ENCODE assay signal across 8 cellular contexts in the genomic region with DNA sequence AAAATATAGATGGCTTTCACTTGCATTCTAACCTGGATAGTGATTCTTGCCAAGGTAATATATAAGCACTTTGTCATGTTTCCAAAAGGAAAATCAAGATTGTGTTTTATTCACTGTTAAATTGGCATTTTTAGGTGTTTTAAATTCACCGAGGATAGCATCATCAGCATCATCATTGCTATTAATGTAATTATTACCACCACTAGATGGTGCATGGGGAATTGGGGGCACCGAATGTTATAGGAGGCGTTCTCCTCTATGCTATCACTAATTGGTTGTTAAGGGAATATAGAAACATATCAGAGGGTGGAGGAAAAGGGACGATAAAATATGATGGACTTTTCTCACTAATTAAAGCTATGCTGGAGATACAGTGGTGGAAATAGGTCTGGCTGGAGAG.
DNase-seq lines count a peak whose midpoint lies in the region; ATAC-seq and TF ChIP-seq lines count a peak whose summit lies in the region.

No MANE protein-coding gene starts in this region.

- no peak for DNase-seq in endodermal cell
- DNase-seq in WTC11 (ENCODE audit: low spot score): no peak
- no peak for DNase-seq in T1000 (lab: John Stamatoyannopoulos, UW)
- no peak for DNase-seq in H7
- DNase-seq in NCI-H526 (lab: John Stamatoyannopoulos, UW): no peak

- H3K9me3 Mint-ChIP-seq in endodermal cell: no peaks in the 10 kb centered on the region
- peaks cover 19% of the 10 kb centered on the region for H3K9me3 Mint-ChIP-seq in WTC11

- H4K20me1 ChIP-seq in BLaER1: no peaks in the 10 kb centered on the region

- H3K27me3 Mint-ChIP-seq in endodermal cell (ENCODE audit: insufficient read depth) (no peaks in the 10 kb centered on the region), WTC11 (ENCODE audit: low read depth) (no peaks in the 10 kb centered on the region)

- H3K4me1 Mint-ChIP-seq in endodermal cell (peaks cover 8% of the 10 kb centered on the region), WTC11 (peaks cover 18% of the 10 kb centered on the region)

- H3K4me3 ChIP-seq in BLaER1: no peak overlapping the region
- no peak overlapping the region for H3K4me3 ChIP-seq in endodermal cell (ENCODE audit: low read length)
- no peak overlapping the region for H3K4me3 ChIP-seq in H7 (ENCODE audit: insufficient read depth, low read depth, low read length)

- H3K36me3 Mint-ChIP-seq in endodermal cell (ENCODE audit: low read depth): peaks cover 15% of the 10 kb centered on the region
- H3K36me3 Mint-ChIP-seq in WTC11: peaks cover 17% of the 10 kb centered on the region

- TF ChIP-seq CTCF in endodermal cell (conservative IDR thresholded peaks at IDR 0.05) (peak; percentile 57), WTC11 (IDR thresholded peaks at IDR 0.05) (no peak)

- POLR2A ChIA-PET in WTC11 (lab: Charles Lee): no interaction called here

- CTCF ChIA-PET in WTC11 (lab: Charles Lee): interaction anchor here (1.2 to 1.3 kb wide), 2 partner anchors 12 to 157 kb away, joined by 4 to 5 read pairs; no protein-coding TSS in a partner anchor

- H3K27me3 ChIP-seq in BLaER1 (no peaks in the 10 kb centered on the region), endodermal cell (ENCODE audit: control insufficient read depth, insufficient read depth, low read length, poor library complexity, severe bottlenecking) (no peaks in the 10 kb centered on the region), H7 (ENCODE audit: control insufficient read depth, insufficient read depth, low read length) (no peaks in the 10 kb centered on the region)

- ATAC-seq in GM18517 (IDR thresholded peaks at IDR 0.05; ENCODE audit: unreplicated experiment): peak; percentile 83
- peak; percentile 68 for ATAC-seq in HG03565 (IDR thresholded peaks at IDR 0.05; ENCODE audit: unreplicated experiment)
- ATAC-seq in WTC11: no peak

- H3K9ac ChIP-seq in BLaER1: no peak overlapping the region
- H3K9ac ChIP-seq in endodermal cell (ENCODE audit: extremely low read depth, low read length, poor library complexity, severe bottlenecking): no peak overlapping the region

- peaks cover 13% of the 10 kb centered on the region for H3K9me3 ChIP-seq in BLaER1
- H3K9me3 ChIP-seq in endodermal cell (ENCODE audit: control insufficient read depth, low read length): no peaks in the 10 kb centered on the region

- H3K4me1 ChIP-seq in BLaER1: peaks cover 8% of the 10 kb centered on the region
- no peaks in the 10 kb centered on the region for H3K4me1 ChIP-seq in endodermal cell (ENCODE audit: control insufficient read depth, insufficient read depth, low read length)

- WGBS in endodermal cell (ENCODE audit: insufficient coverage in 1 of 2, insufficient read length in 1 of 2), 2 experiments: 83 to 92% methylated on average over 2 to 4 of the region's 4 CpGs

- H3K27ac ChIP-seq in BLaER1 (no peak overlapping the region), endodermal cell (ENCODE audit: low read depth, low read length) (no peak overlapping the region)

- peak overlapping the region; percentile 34; the same call in 1 of the 2 replicates for H3K4me2 ChIP-seq in BLaER1

- H3K4me3 Mint-ChIP-seq in endodermal cell: no peak overlapping the region
- H3K4me3 Mint-ChIP-seq in WTC11: no peak overlapping the region

- H3K36me3 ChIP-seq in BLaER1: no peaks in the 10 kb centered on the region
- peaks cover 14% of the 10 kb centered on the region for H3K36me3 ChIP-seq in endodermal cell (ENCODE audit: control insufficient read depth, insufficient read depth, low read length)
- H3K36me3 ChIP-seq in H7 (replicated peaks; ENCODE audit: control insufficient read depth, insufficient read depth, low read length): no peaks in the 10 kb centered on the region

- H3K27ac Mint-ChIP-seq in endodermal cell: no peak overlapping the region
- no peak overlapping the region for H3K27ac Mint-ChIP-seq in WTC11

TF ChIP-seq in WTC11, 78 proteins besides CTCF, POLR2A, EP300 and RAD21:
- TF ChIP-seq, protein P1, sequence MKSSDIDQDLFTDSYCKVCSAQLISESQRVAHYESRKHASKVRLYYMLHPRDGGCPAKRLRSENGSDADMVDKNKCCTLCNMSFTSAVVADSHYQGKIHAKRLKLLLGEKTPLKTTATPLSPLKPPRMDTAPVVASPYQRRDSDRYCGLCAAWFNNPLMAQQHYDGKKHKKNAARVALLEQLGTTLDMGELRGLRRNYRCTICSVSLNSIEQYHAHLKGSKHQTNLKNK (CRISPR knock-in tag; IDR thresholded peaks at IDR 0.05): no peak
- TF ChIP-seq CREB1 (CRISPR knock-in tag; IDR thresholded peaks at IDR 0.05): no peak
- TF ChIP-seq ARID4B (CRISPR knock-in tag; IDR thresholded peaks at IDR 0.05; ENCODE audit: borderline replicate concordance): no peak
- no peak for TF ChIP-seq USF2 (CRISPR knock-in tag; IDR thresholded peaks at IDR 0.05)
- TF ChIP-seq TP53 (CRISPR knock-in tag; IDR thresholded peaks at IDR 0.05): no peak
- no peak for TF ChIP-seq ATF6 (CRISPR knock-in tag; IDR thresholded peaks at IDR 0.05)
